Comparison of ENCODE assay signal across 8 cellular contexts in genomic region chr1:240732390-240732789, GRCh38.
DNase-seq lines count a peak whose midpoint lies in the region; ATAC-seq and TF ChIP-seq lines count a peak whose summit lies in the region.

No MANE protein-coding gene starts in this region.

- H4K20me1 ChIP-seq in OCI-LY1 (ENCODE audit: insufficient read depth, low read length), result no peaks in the 10 kb centered on the region

- TF ChIP-seq CTCF in GM10248 (IDR thresholded peaks at IDR 0.05; ENCODE audit: control extremely low read depth, extremely low read depth, low read depth, missing control alignments), result peak; percentile 66
- TF ChIP-seq CTCF in OCI-LY1 (IDR thresholded peaks at IDR 0.05; ENCODE audit: low read length), result peak; percentile 64

- no peaks in the 10 kb centered on the region for H3K4me1 Mint-ChIP-seq in naive B cell

- no peak overlapping the region for H3K27ac Mint-ChIP-seq in naive B cell

- no peaks in the 10 kb centered on the region for H3K79me2 ChIP-seq in OCI-LY1 (ENCODE audit: insufficient read depth, low read length)

- no peak overlapping the region for H3K9ac ChIP-seq in OCI-LY1 (ENCODE audit: low read length)

- ATAC-seq in GM21576 (IDR thresholded peaks at IDR 0.05; ENCODE audit: unreplicated experiment) (peak; percentile 84), naive B cell (ENCODE audit: low read depth in 2 of 2) (no peak), HG03135 (IDR thresholded peaks at IDR 0.05; ENCODE audit: unreplicated experiment) (no peak)

- no peaks in the 10 kb centered on the region for H3K27me3 ChIP-seq in OCI-LY1 (ENCODE audit: insufficient read depth, low read length)

- H3K27ac ChIP-seq in OCI-LY1 (ENCODE audit: low read depth, low read length, poor library complexity, severe bottlenecking), result no peak overlapping the region

- peaks cover 0 to 2% (median 0%) of the 10 kb centered on the region in 7 donors for H3K9me3 Mint-ChIP-seq in naive B cell

- POLR2A ChIA-PET in GM10248 (lab: Yijun Ruan, JAX), result no interaction called here

- H3K4me1 ChIP-seq in OCI-LY1 (ENCODE audit: insufficient read depth, low read length, severe bottlenecking), result no peaks in the 10 kb centered on the region

- peak; percentile 58 for DNase-seq in GM10248 (ENCODE audit: extremely low spot score)
- DNase-seq in HuH-7 (ENCODE audit: low spot score), result peak; percentile 73
- DNase-seq in dermis microvascular lymphatic vessel endothelial cell (ENCODE audit: low read depth in 2 of 2), result peak; percentile 60 to 73
- peak; percentile 7 for DNase-seq in naive B cell
- DNase-seq in activated CD4-positive, alpha-beta T cell treated with anti-CD3 and anti-CD28 coated beads for 48 hours, result no peak

- CTCF ChIA-PET in GM10248 (lab: Yijun Ruan, JAX), result interaction anchor here (0.6 to 2.6 kb wide), 14 partner anchors 8 to 897 kb away, joined by 3 to 11 read pairs (median 4); no protein-coding TSS in a partner anchor

- no peaks in the 10 kb centered on the region for H3F3A ChIP-seq in OCI-LY1 (ENCODE audit: insufficient read depth, low read length)

- H2AFZ ChIP-seq in OCI-LY1 (ENCODE audit: low read length), result no peak overlapping the region

- no peak overlapping the region for H3K4me2 ChIP-seq in OCI-LY1 (ENCODE audit: low read length)

- H3K36me3 ChIP-seq in OCI-LY1 (ENCODE audit: insufficient read depth, low read length), result no peaks in the 10 kb centered on the region

- H3K4me3 Mint-ChIP-seq in naive B cell, result no peak overlapping the region

- H3K9me3 ChIP-seq in OCI-LY1 (ENCODE audit: low read length), result no peaks in the 10 kb centered on the region

- no peak overlapping the region for H3K4me3 ChIP-seq in OCI-LY1 (ENCODE audit: low read depth, low read length, poor library complexity, severe bottlenecking)

- no peaks in the 10 kb centered on the region for H3K9me2 ChIP-seq in OCI-LY1 (ENCODE audit: low read depth, low read length)

- no peaks in the 10 kb centered on the region for H3K36me3 Mint-ChIP-seq in naive B cell

- H3K27me3 Mint-ChIP-seq in naive B cell, result peaks cover 0 to 5% (median 0%) of the 10 kb centered on the region in 3 donors
